8 cellular contexts compared by ENCODE assay signal in genomic region chr9:125513634-125514413, GRCh38.
DNase-seq lines count a peak whose midpoint lies in the region; ATAC-seq lines count a peak whose summit lies in the region.

No MANE protein-coding gene starts in this region.

- no peak for DNase-seq in CD8-positive, alpha-beta memory T cell
- DNase-seq in right cardiac atrium: peak; percentile 25 to 47 (median 43)
- DNase-seq in NCI-H1436 treated with DMSO at 0.1 percent for 48 hours (lab: John Stamatoyannopoulos, UW): no peak
- no peak for DNase-seq in UCSD-AML1 (lab: John Stamatoyannopoulos, UW; ENCODE audit: unreplicated experiment)

- H3K27ac ChIP-seq in CD8-positive, alpha-beta memory T cell (ENCODE audit: low read depth, low read length): peak overlapping the region; percentile 14
- peak overlapping the region; percentile 37 for H3K27ac ChIP-seq in right cardiac atrium (ENCODE audit: low read length)

- H3K9me3 Mint-ChIP-seq in CD8-positive, alpha-beta memory T cell: no peaks in the 10 kb centered on the region
- no peaks in the 10 kb centered on the region for H3K9me3 Mint-ChIP-seq in activated T-helper 17 cell treated with anti-CD3 and anti-CD28 coated beads, Interleukin-2, amount 50 U/mL, for 72 hours
- H3K9me3 Mint-ChIP-seq in stimulated activated naive CD8-positive, alpha-beta T cell treated with anti-CD3 and anti-CD28 coated beads, Interleukin-15, Interleukin-2, amounts not matched to agents 100 ng/mL and 50 ng/mL, for 24 hours: no peaks in the 10 kb centered on the region

- 56% methylated on average over 14 of the region's 14 CpGs for WGBS in right cardiac atrium

- H3K4me3 Mint-ChIP-seq in CD8-positive, alpha-beta memory T cell: peak overlapping the region in 5 of 7 donors; percentile 8 to 69 (median 58)
- H3K4me3 Mint-ChIP-seq in activated T-helper 17 cell treated with anti-CD3 and anti-CD28 coated beads, Interleukin-2, amount 50 U/mL, for 72 hours: peak overlapping the region; percentile 77
- H3K4me3 Mint-ChIP-seq in stimulated activated naive CD8-positive, alpha-beta T cell treated with anti-CD3 and anti-CD28 coated beads, Interleukin-15, Interleukin-2, amounts not matched to agents 100 ng/mL and 50 ng/mL, for 24 hours: peak overlapping the region; percentile 67

- POLR2A ChIA-PET in CD8-positive, alpha-beta memory T cell (lab: Charles Lee): no interaction called here

- no peak overlapping the region for H3K4me3 ChIP-seq in CD8-positive, alpha-beta memory T cell (ENCODE audit: low read length)
- no peak overlapping the region for H3K4me3 ChIP-seq in right cardiac atrium (ENCODE audit: low read length)

- no peaks in the 10 kb centered on the region for H3K4me1 ChIP-seq in CD8-positive, alpha-beta memory T cell (ENCODE audit: insufficient read depth, low read length)
- H3K4me1 ChIP-seq in right cardiac atrium (ENCODE audit: control insufficient read depth, insufficient read depth, low read length): peaks cover 6% of the 10 kb centered on the region

- no peaks in the 10 kb centered on the region for H3K9me3 ChIP-seq in CD8-positive, alpha-beta memory T cell (ENCODE audit: low read length)
- no peaks in the 10 kb centered on the region for H3K9me3 ChIP-seq in right cardiac atrium (ENCODE audit: control insufficient read depth, low read length)

- H3K36me3 ChIP-seq in CD8-positive, alpha-beta memory T cell (ENCODE audit: insufficient read depth, low read length): peaks cover 3% of the 10 kb centered on the region

- peaks cover 18 to 35% (median 19%) of the 10 kb centered on the region in 3 donors for H3K4me1 Mint-ChIP-seq in CD8-positive, alpha-beta memory T cell
- peaks cover 16% of the 10 kb centered on the region for H3K4me1 Mint-ChIP-seq in activated T-helper 17 cell treated with anti-CD3 and anti-CD28 coated beads, Interleukin-2, amount 50 U/mL, for 72 hours
- H3K4me1 Mint-ChIP-seq in stimulated activated naive CD8-positive, alpha-beta T cell treated with anti-CD3 and anti-CD28 coated beads, Interleukin-15, Interleukin-2, amounts not matched to agents 100 ng/mL and 50 ng/mL, for 24 hours (ENCODE audit: low read depth): peaks cover 20% of the 10 kb centered on the region

- CTCF ChIA-PET in CD8-positive, alpha-beta memory T cell (lab: Charles Lee): no interaction called here

- intact Hi-C loops in right cardiac atrium (cut with DNase I): no loop called here

- peak overlapping the region in 5 of 8 donors; percentile 39 to 86 (median 64) for H3K27ac Mint-ChIP-seq in CD8-positive, alpha-beta memory T cell
- peak overlapping the region; percentile 90 for H3K27ac Mint-ChIP-seq in activated T-helper 17 cell treated with anti-CD3 and anti-CD28 coated beads, Interleukin-2, amount 50 U/mL, for 72 hours
- H3K27ac Mint-ChIP-seq in stimulated activated naive CD8-positive, alpha-beta T cell treated with anti-CD3 and anti-CD28 coated beads, Interleukin-15, Interleukin-2, amounts not matched to agents 100 ng/mL and 50 ng/mL, for 24 hours: peak overlapping the region; percentile 74

- no peaks in the 10 kb centered on the region for H3K27me3 ChIP-seq in CD8-positive, alpha-beta memory T cell (ENCODE audit: insufficient read depth, low read length, poor library complexity, severe bottlenecking)
- no peaks in the 10 kb centered on the region for H3K27me3 ChIP-seq in right cardiac atrium (ENCODE audit: control insufficient read depth, insufficient read depth)

- ATAC-seq in GM19455 (IDR thresholded peaks at IDR 0.05; ENCODE audit: unreplicated experiment) (peak; percentile 88), HG03520 (IDR thresholded peaks at IDR 0.05; ENCODE audit: unreplicated experiment) (peak; percentile 85), right cardiac atrium (peak; percentile 81 to 83)
- peak; percentile 99 for ATAC-seq in activated T-helper 17 cell treated with anti-CD3 and anti-CD28 coated beads, Interleukin-2, amount 50 U/mL, for 72 hours (replicated peaks)

- H3K36me3 Mint-ChIP-seq in CD8-positive, alpha-beta memory T cell: peaks cover 0 to 15% (median 12%) of the 10 kb centered on the region in 3 donors
- peaks cover 7% of the 10 kb centered on the region for H3K36me3 Mint-ChIP-seq in activated T-helper 17 cell treated with anti-CD3 and anti-CD28 coated beads, Interleukin-2, amount 50 U/mL, for 72 hours (ENCODE audit: low read depth)
- peaks cover 27% of the 10 kb centered on the region for H3K36me3 Mint-ChIP-seq in stimulated activated naive CD8-positive, alpha-beta T cell treated with anti-CD3 and anti-CD28 coated beads, Interleukin-15, Interleukin-2, amounts not matched to agents 100 ng/mL and 50 ng/mL, for 24 hours (ENCODE audit: low read depth)

- no peaks in the 10 kb centered on the region for H3K27me3 Mint-ChIP-seq in CD8-positive, alpha-beta memory T cell
- no peaks in the 10 kb centered on the region for H3K27me3 Mint-ChIP-seq in activated T-helper 17 cell treated with anti-CD3 and anti-CD28 coated beads, Interleukin-2, amount 50 U/mL, for 72 hours
- no peaks in the 10 kb centered on the region for H3K27me3 Mint-ChIP-seq in stimulated activated naive CD8-positive, alpha-beta T cell treated with anti-CD3 and anti-CD28 coated beads, Interleukin-15, Interleukin-2, amounts not matched to agents 100 ng/mL and 50 ng/mL, for 24 hours

Comparison
In these comparisons a context has a peak if more than half of its experiments do, and no peak if none do; other contexts are left out.
1. DNase-seq: peak in right cardiac atrium (3 of 3); none in CD8-positive, alpha-beta memory T cell (0 of 5), NCI-H1436 treated with DMSO at 0.1 percent for 48 hours (single experiment) and UCSD-AML1 (single experiment).
2. Peak in every context shown above with its lines, with median percentiles within 50 percentile points of each other: H3K27ac Mint-ChIP-seq, H3K4me3 Mint-ChIP-seq and ATAC-seq.